13 cellular contexts compared by ENCODE assay signal in the genomic region with DNA sequence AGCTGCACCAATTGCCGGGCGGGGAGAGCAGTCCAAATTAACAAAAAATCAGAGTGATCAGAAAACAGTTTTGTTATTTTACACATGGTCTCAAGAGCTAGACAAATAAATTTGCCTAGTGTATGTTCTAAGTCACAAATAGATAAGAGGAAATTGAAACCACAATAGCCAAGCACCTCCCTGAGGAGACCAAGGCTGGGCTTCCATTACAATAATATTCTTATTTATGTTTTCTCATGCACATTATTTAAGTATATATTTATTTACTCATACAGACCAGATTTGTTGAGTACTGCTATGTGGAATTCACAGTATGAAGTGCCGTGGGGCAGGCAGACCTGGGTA.
DNase-seq lines count a peak whose midpoint lies in the region; ATAC-seq, FAIRE-seq and TF ChIP-seq lines count a peak whose summit lies in the region.
"Had no signal": no experiment of that assay in that cellular context is flagged by ENCODE, and none has a peak within 500 bp of the region (broad histone marks: within the 10 kb centered on the region; RNA-seq: fewer than 3 reads in every experiment).

No MANE protein-coding gene starts in this region.

- H3K4me3 ChIP-seq in HepG2 (replicated peaks in 1 of 3; ENCODE audit: insufficient read depth in 1 of 3, low read depth in 2 of 3, low read length in 3 of 3) (0 out of 6 replicates have a peak overlapping the region, but pooled peaks of 1 of the 3 experiments have one; percentile 5), right lobe of liver (no peak overlapping the region)
- H3K4me3 ChIP-seq: right atrium auricular region, SK-N-MC, transverse colon had no signal

- CTCF ChIA-PET in HepG2 (lab: Yijun Ruan, JAX; ENCODE audit: low intra/inter-chr PET ratio, low total read pairs), result no interaction called here

- H3K27ac ChIP-seq in HepG2 (ENCODE audit: extremely low read length, insufficient read depth, low read length) (no peak overlapping the region), right lobe of liver (no peak overlapping the region)
- H3K27ac ChIP-seq: right atrium auricular region, SK-N-MC, transverse colon had no signal

- in situ Hi-C loops in HepG2 (cut with HindIII; ENCODE audit: extremely low pct_ligation_motif_present, low pct_unique_long_range_greater_than_20kb), result no loop called here

- no peaks in the 10 kb centered on the region for H3K27me3 Mint-ChIP-seq in activated naive CD8-positive, alpha-beta T cell treated with anti-CD3 and anti-CD28 coated beads for 36 hours
- H3K27me3 Mint-ChIP-seq in stimulated activated memory B cell treated with anti-CD40 and anti-IgM and Interleukin-4, amounts not matched to agents 10 μg/mL and 1 μg/mL and 100 μg/mL, for 72 hours, result peaks cover 34% of the 10 kb centered on the region

- DNase-seq in HepG2 (ENCODE audit: low spot score), result no peak
- no peak for DNase-seq in right lobe of liver
- no peak for DNase-seq in activated naive CD8-positive, alpha-beta T cell treated with anti-CD3 and anti-CD28 coated beads for 36 hours
- DNase-seq in NCI-H2107 (lab: John Stamatoyannopoulos, UW), result no peak
- DNase-seq in head of caudate nucleus, result no peak
- DNase-seq: NCI-H1105 treated with DMSO at 0.1 percent for 48 hours, NCI-H748 treated with DMSO at 0.1 percent for 48 hours, transverse colon had no signal

- H3K4me3 Mint-ChIP-seq in activated naive CD8-positive, alpha-beta T cell treated with anti-CD3 and anti-CD28 coated beads for 36 hours, result peak overlapping the region; percentile 42
- peak overlapping the region; percentile 35 for H3K4me3 Mint-ChIP-seq in stimulated activated memory B cell treated with anti-CD40 and anti-IgM and Interleukin-4, amounts not matched to agents 10 μg/mL and 1 μg/mL and 100 μg/mL, for 72 hours

- H3K9me3 ChIP-seq in HepG2 (ENCODE audit: low read length) (no peaks in the 10 kb centered on the region), right lobe of liver (no peaks in the 10 kb centered on the region)
- H3K9me3 ChIP-seq: right atrium auricular region, transverse colon had no signal

- no peak for FAIRE-seq in HepG2 (lab: Jason Lieb, UNC)

- no peak overlapping the region for H3K9ac ChIP-seq in HepG2 (ENCODE audit: insufficient read depth, low read depth, low read length)

- H3K27me3 ChIP-seq in HepG2 (ENCODE audit: control insufficient read depth in 1 of 2, insufficient read depth in 2 of 2, low read length in 2 of 2), result peaks cover 0 to 2% of the 10 kb centered on the region in 2 experiments; a peak in 1 of 5 replicates
- H3K27me3 ChIP-seq in right lobe of liver, result no peaks in the 10 kb centered on the region
- H3K27me3 ChIP-seq: right atrium auricular region, transverse colon had no signal

- ATAC-seq in HepG2 (no peak), right lobe of liver (no peak), HG03342 (IDR thresholded peaks at IDR 0.05; ENCODE audit: unreplicated experiment) (peak; percentile 18), HG03469 (IDR thresholded peaks at IDR 0.05; ENCODE audit: unreplicated experiment) (no peak)
- ATAC-seq in stimulated activated memory B cell treated with anti-CD40 and anti-IgM and Interleukin-4, amounts not matched to agents 10 μg/mL and 1 μg/mL and 100 μg/mL, for 72 hours, result peak; percentile 31

- H3K27ac Mint-ChIP-seq in activated naive CD8-positive, alpha-beta T cell treated with anti-CD3 and anti-CD28 coated beads for 36 hours, result peak overlapping the region; percentile 91
- peak overlapping the region; percentile 17 for H3K27ac Mint-ChIP-seq in stimulated activated memory B cell treated with anti-CD40 and anti-IgM and Interleukin-4, amounts not matched to agents 10 μg/mL and 1 μg/mL and 100 μg/mL, for 72 hours

- no peak for TF ChIP-seq RAD21 in HepG2 (CRISPR knock-in tag; IDR thresholded peaks at IDR 0.05)

- BruUV-seq in HepG2 (replicated peaks; lab: Mats Ljungman, UMichigan), result no TSS peak

- H3K4me1 ChIP-seq in HepG2 (ENCODE audit: insufficient read depth, low read length) (peaks cover 70% of the 10 kb centered on the region), right lobe of liver (peaks cover 0 to 26% (median 12%) of the 10 kb centered on the region in 4 donors)
- H3K4me1 ChIP-seq: transverse colon had no signal

- no peaks in the 10 kb centered on the region for H3K36me3 ChIP-seq in HepG2 (replicated peaks in 1 of 2; ENCODE audit: control insufficient read depth in 1 of 2, insufficient read depth in 2 of 2, low read length in 2 of 2)
- no peaks in the 10 kb centered on the region for H3K36me3 ChIP-seq in right lobe of liver
- H3K36me3 ChIP-seq: right atrium auricular region, transverse colon had no signal

- no peak overlapping the region for H2AFZ ChIP-seq in HepG2 (ENCODE audit: low read length)

- WGBS in HepG2 (ENCODE audit: low lambda C conversion rate), result 56% methylated on average over 3 of the region's 3 CpGs
- WGBS in right lobe of liver (ENCODE audit: insufficient coverage, low coverage, low lambda C conversion rate, missing lambda C conversion rate), result 71% methylated on average over 3 of the region's 3 CpGs

- TF ChIP-seq EP300 in HepG2 (IDR thresholded peaks at IDR 0.05; ENCODE audit: low read depth in 2 of 2, low read length in 2 of 2) (no peak), HepG2 (CRISPR knock-in tag; IDR thresholded peaks at IDR 0.05; ENCODE audit: borderline replicate concordance) (no peak)

- H4K20me1 ChIP-seq in HepG2 (ENCODE audit: insufficient read depth, low read length), result no peaks in the 10 kb centered on the region

- H3K79me2 ChIP-seq in HepG2 (ENCODE audit: insufficient read depth, low read length), result no peaks in the 10 kb centered on the region

- intact Hi-C loops in HepG2 (cut with micrococcal nuclease; ENCODE audit: unreplicated experiment) (no loop called here), right lobe of liver (cut with DNase I) (no loop called here), head of caudate nucleus (cut with DNase I) (no loop called here)

- H3K4me2 ChIP-seq in HepG2 (ENCODE audit: low read depth, low read length), result peak overlapping the region; percentile 51; the same call in 1 of the 2 replicates

- H3K9me3 Mint-ChIP-seq in activated naive CD8-positive, alpha-beta T cell treated with anti-CD3 and anti-CD28 coated beads for 36 hours, result peaks cover 2% of the 10 kb centered on the region
- H3K9me3 Mint-ChIP-seq in stimulated activated memory B cell treated with anti-CD40 and anti-IgM and Interleukin-4, amounts not matched to agents 10 μg/mL and 1 μg/mL and 100 μg/mL, for 72 hours, result no peaks in the 10 kb centered on the region

- no peak for TF ChIP-seq CTCF in HepG2 (CRISPR knock-in tag; IDR thresholded peaks at IDR 0.05)
- no peak for TF ChIP-seq CTCF in right lobe of liver (IDR thresholded peaks at IDR 0.05)

- H3K4me1 Mint-ChIP-seq in activated naive CD8-positive, alpha-beta T cell treated with anti-CD3 and anti-CD28 coated beads for 36 hours, result peaks cover 51% of the 10 kb centered on the region
- peaks cover 27% of the 10 kb centered on the region for H3K4me1 Mint-ChIP-seq in stimulated activated memory B cell treated with anti-CD40 and anti-IgM and Interleukin-4, amounts not matched to agents 10 μg/mL and 1 μg/mL and 100 μg/mL, for 72 hours

- TF ChIP-seq POLR2A in HepG2 (IDR thresholded peaks at IDR 0.05; ENCODE audit: insufficient read depth in 1 of 2, low read depth in 2 of 2, low read length in 2 of 2) (no peak), right lobe of liver (IDR thresholded peaks at IDR 0.05) (no peak)

- H3K36me3 Mint-ChIP-seq in activated naive CD8-positive, alpha-beta T cell treated with anti-CD3 and anti-CD28 coated beads for 36 hours, result peaks cover 2% of the 10 kb centered on the region
- no peaks in the 10 kb centered on the region for H3K36me3 Mint-ChIP-seq in stimulated activated memory B cell treated with anti-CD40 and anti-IgM and Interleukin-4, amounts not matched to agents 10 μg/mL and 1 μg/mL and 100 μg/mL, for 72 hours

- POLR2A ChIA-PET in HepG2 (lab: Yijun Ruan, JAX), result interaction anchor here (1.0 kb wide), 1 partner anchor 32 kb away, joined by 3 read pairs; no protein-coding TSS in a partner anchor

TF ChIP-seq in HepG2, 621 proteins besides CTCF, POLR2A, EP300 and RAD21:
- TF ChIP-seq ZNF556 (CRISPR knock-in tag; IDR thresholded peaks at IDR 0.05; ENCODE audit: borderline replicate concordance) (no peak), CREB1 (IDR thresholded peaks at IDR 0.05) (no peak), CREB1 (CRISPR knock-in tag; IDR thresholded peaks at IDR 0.05) (0 out of 2 replicates have a peak, but pooled peaks have one; percentile 6)

Comparison
In these comparisons a context has a peak if more than half of its experiments do, and no peak if none do; other contexts are left out.
1. ATAC-seq: peak in HG03342 (single experiment) and stimulated activated memory B cell treated with anti-CD40 and anti-IgM and Interleukin-4, amounts not matched to agents 10 μg/mL and 1 μg/mL and 100 μg/mL, for 72 hours (single experiment); none in HepG2 (single experiment), right lobe of liver (0 of 4) and HG03469 (single experiment).